Comparison of ENCODE assay signal across 8 cellular contexts in genomic region chr7:72924748-72925545, GRCh38. TPM values are rescaled to one million over a fixed set of nuclear protein-coding genes. Genes with fewer than 3 reads are reported as not detected.
DNase-seq lines count a peak whose midpoint lies in the region; ATAC-seq and TF ChIP-seq lines count a peak whose summit lies in the region.

Gene POM121, plus strand, starts transcription at chr7:72925095. Its CDS starts 27 bp downstream, at chr7:72925122.

- WGBS in psoas muscle, 3 donors: 0% methylated on average over 67 to 91 of the region's 91 CpGs
- WGBS in urinary bladder: under 1% methylated on average over 91 of the region's 91 CpGs

- H3K36me3 ChIP-seq in left ventricle myocardium inferior (peaks cover 34% of the 10 kb centered on the region), psoas muscle (ENCODE audit: insufficient read depth in 1 of 2, low read depth in 1 of 2) (peaks cover 17 to 36% of the 10 kb centered on the region in 2 donors), urinary bladder (ENCODE audit: insufficient read depth) (peaks cover 3% of the 10 kb centered on the region)

- H3K27ac ChIP-seq in left ventricle myocardium inferior (replicated peaks) (peak within 1 kb of the TSS; percentile 92), psoas muscle (peak within 1 kb of the TSS; percentile 90), urinary bladder (ENCODE audit: low read depth) (peak within 1 kb of the TSS; percentile 94)

- DNase-seq in GM13976 (ENCODE audit: low spot score) (peak; percentile 94), NCI-H1436 (lab: John Stamatoyannopoulos, UW) (peak; percentile 75), amniotic epithelial cell (ENCODE audit: low read depth) (peak; percentile 83), left ventricle myocardium inferior (peak; percentile 83), psoas muscle (peak; percentile 87 to 91)

- peak; percentile 91 for ATAC-seq in HG02763 (IDR thresholded peaks at IDR 0.05; ENCODE audit: unreplicated experiment)
- peak; percentile 95 to 99 (median 97) for ATAC-seq in psoas muscle

- in situ Hi-C loops in GM13976 (cut with MboI; ENCODE audit: low sequenced_read_pairs, unreplicated experiment): loop anchor here (25.0 kb wide), 1 partner anchor 1163 kb away; no protein-coding TSS in a partner anchor

- TF ChIP-seq CTCF in GM13976 (IDR thresholded peaks at IDR 0.05; ENCODE audit: borderline replicate concordance, control extremely low read depth, extremely low read depth, insufficient read depth, missing control alignments) (no peak), left ventricle myocardium inferior (IDR thresholded peaks at IDR 0.05; ENCODE audit: borderline replicate concordance) (no peak), psoas muscle (IDR thresholded peaks at IDR 0.05) (no peak)

- intact Hi-C loops in T-helper 1 cell treated with Interleukin-12 subunit alpha and Interleukin-12 subunit beta and Interleukin-4 antibody, amounts not matched to agents 30 ng/mL and 1 ng/mL, for 36 hours (cut with micrococcal nuclease): loop anchor here (1.0 to 10.0 kb wide), 3 partner anchors 10 to 810 kb away; partner anchors contain the start of genes ABHD11 and TYW1B
- intact Hi-C loops in left ventricle myocardium inferior (cut with micrococcal nuclease): no loop called here
- intact Hi-C loops in psoas muscle (cut with DNase I): loop anchor here in 1 of 2 donors (5.0 kb wide), 1 partner anchor 93 kb away; no protein-coding TSS in a partner anchor

- H3K4me1 ChIP-seq in left ventricle myocardium inferior: peaks cover 34% of the 10 kb centered on the region
- H3K4me1 ChIP-seq in psoas muscle: peaks cover 9% of the 10 kb centered on the region
- no peaks in the 10 kb centered on the region for H3K4me1 ChIP-seq in urinary bladder (ENCODE audit: insufficient read depth)

- H3K27me3 ChIP-seq in left ventricle myocardium inferior (ENCODE audit: low read depth): no peaks in the 10 kb centered on the region
- no peaks in the 10 kb centered on the region for H3K27me3 ChIP-seq in psoas muscle (ENCODE audit: insufficient read depth in 3 of 3, low read length in 2 of 3)

- peak within 1 kb of the TSS; percentile 81 for H3K4me3 ChIP-seq in left ventricle myocardium inferior
- H3K4me3 ChIP-seq in psoas muscle: peak within 1 kb of the TSS; percentile 91
- peak within 1 kb of the TSS; percentile 74 for H3K4me3 ChIP-seq in urinary bladder (ENCODE audit: low read depth, low read length)

- H3K9me3 ChIP-seq in left ventricle myocardium inferior (replicated peaks) (no peaks in the 10 kb centered on the region), psoas muscle (no peaks in the 10 kb centered on the region)

RNA-seq across cellular contexts. Expression of gene POM121, which starts in this region (rescaled TPM):
- 56.9 and 58.3 TPM in 2 replicates for total RNA-seq in T-helper 1 cell treated with Interleukin-12 subunit alpha and Interleukin-12 subunit beta and Interleukin-4 antibody, amounts not matched to agents 30 ng/mL and 1 ng/mL, for 36 hours
- total RNA-seq in left ventricle myocardium inferior: 17.3 TPM
- 10 to 100 TPM; 16.6 to 28.1 (median 21.1) TPM for total RNA-seq in psoas muscle
- 10 to 100 TPM in 1 of 3 donors, 1 to 10 TPM in 2; 8.0 to 18.0 (median 9.3) TPM for polyA plus RNA-seq in psoas muscle
- total RNA-seq in urinary bladder: 7.2 TPM
- polyA plus RNA-seq in urinary bladder: 21.2 TPM

Comparison
In these comparisons a context has a peak if more than half of its experiments do, and no peak if none do; other contexts are left out.
1. Peak in every context shown above with its lines: DNase-seq, ATAC-seq, H3K4me3 ChIP-seq and H3K27ac ChIP-seq.